8 cellular contexts compared by ENCODE assay signal in the genomic region with DNA sequence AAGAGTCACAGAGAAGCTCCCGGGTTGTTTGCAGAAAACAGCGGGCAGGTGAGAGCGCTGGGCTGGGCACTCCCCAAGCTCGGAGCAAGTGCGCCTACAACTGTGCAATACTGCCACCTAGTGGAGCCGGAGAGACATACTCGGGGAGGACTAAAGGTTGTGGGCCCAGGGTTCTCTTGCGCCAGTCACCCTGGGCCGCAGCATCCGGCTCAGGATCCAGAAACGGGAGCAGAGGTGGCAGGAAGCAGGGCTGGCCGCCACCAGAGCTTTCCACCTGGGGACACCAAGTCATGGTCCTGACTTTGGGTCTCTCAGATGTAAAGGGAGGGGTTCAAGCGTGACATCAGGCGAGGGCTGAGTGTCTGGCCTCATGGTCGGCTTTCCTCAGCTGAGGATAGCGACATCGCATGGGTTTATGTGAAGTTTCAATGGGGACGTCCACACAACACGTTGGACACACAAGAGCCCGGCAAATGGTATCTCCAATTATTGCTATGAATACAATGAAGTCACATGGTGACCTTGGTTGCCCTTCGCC. TPM values are rescaled to one million over a fixed set of nuclear protein-coding genes. Genes with fewer than 3 reads are reported as not detected.
DNase-seq lines count a peak whose midpoint lies in the region; ATAC-seq and TF ChIP-seq lines count a peak whose summit lies in the region.

No MANE protein-coding gene starts in this region.

- H3K36me3 Mint-ChIP-seq in neural progenitor cell: no peaks in the 10 kb centered on the region

- H3K4me1 ChIP-seq in Loucy (ENCODE audit: insufficient read depth, low read length, poor library complexity, severe bottlenecking) (peaks cover 7% of the 10 kb centered on the region), neural progenitor cell (no peaks in the 10 kb centered on the region), stomach (peaks cover 0 to 11% (median 8%) of the 10 kb centered on the region in 4 donors)

- H3K4me3 ChIP-seq in Loucy (ENCODE audit: low read length, poor library complexity, severe bottlenecking) (peak overlapping the region; percentile 44), neural progenitor cell (no peak overlapping the region), stomach (no peak overlapping the region)

- H3K79me2 ChIP-seq in Loucy (ENCODE audit: insufficient read depth, low read length) (no peaks in the 10 kb centered on the region), neural progenitor cell (ENCODE audit: low read depth) (no peaks in the 10 kb centered on the region)

- H2AFZ ChIP-seq in Loucy (ENCODE audit: low read length) (peak overlapping the region; percentile 69), neural progenitor cell (replicated peaks) (peak overlapping the region; percentile 74)

- ATAC-seq in GM18907 (IDR thresholded peaks at IDR 0.05; ENCODE audit: unreplicated experiment): peak; percentile 77

- no peak for TF ChIP-seq POLR2A in stomach (IDR thresholded peaks at IDR 0.05)

- H3K4me2 ChIP-seq in Loucy (ENCODE audit: low read depth, low read length, poor library complexity, severe bottlenecking): peak overlapping the region; percentile 69
- H3K4me2 ChIP-seq in neural progenitor cell: no peak overlapping the region

- H3K27ac ChIP-seq in neural progenitor cell (no peak overlapping the region), stomach (no peak overlapping the region)

- H3K4me1 Mint-ChIP-seq in neural progenitor cell: peaks cover 8% of the 10 kb centered on the region

- intact Hi-C loops in stomach (cut with DNase I; ENCODE audit: low total_unique reads): no loop called here

- H3K9me2 ChIP-seq in Loucy (replicated peaks; ENCODE audit: low read depth, low read length): no peaks in the 10 kb centered on the region

- H3K27ac Mint-ChIP-seq in neural progenitor cell: no peak overlapping the region

- H3K9ac ChIP-seq in Loucy (ENCODE audit: low read depth, low read length, poor library complexity, severe bottlenecking): no peak overlapping the region
- H3K9ac ChIP-seq in neural progenitor cell: no peak overlapping the region

- H4K20me1 ChIP-seq in Loucy (ENCODE audit: insufficient read depth, low read length, poor library complexity, severe bottlenecking) (no peaks in the 10 kb centered on the region), neural progenitor cell (ENCODE audit: low read depth) (no peaks in the 10 kb centered on the region)

- H3K27me3 ChIP-seq in Loucy (ENCODE audit: insufficient read depth, low read length, poor library complexity, severe bottlenecking) (no peaks in the 10 kb centered on the region), neural progenitor cell (peaks cover 76% of the 10 kb centered on the region), stomach (peaks cover 0 to 62% (median 13%) of the 10 kb centered on the region in 3 donors)

- DNase-seq in AG08396 (ENCODE audit: low spot score): peak; percentile 85
- peak; percentile 88 for DNase-seq in RKO (ENCODE audit: low spot score)
- DNase-seq in activated T-helper 1 cell treated with Interleukin-2 at 50 U/mL for 16 hours (ENCODE audit: low read depth): peak; percentile 51
- DNase-seq in fibroblast of the conjunctiva (ENCODE audit: low read depth): peak; percentile 57
- DNase-seq in neural progenitor cell (ENCODE audit: low spot score): peak; percentile 91
- DNase-seq in stomach: peak; percentile 75

- 29 to 41% (median 31%) methylated on average over 19 to 21 of the region's 21 CpGs for whole genome bisulfite sequencing in stomach, 5 donors

- H3K36me3 ChIP-seq in Loucy (ENCODE audit: insufficient read depth, low read length) (no peaks in the 10 kb centered on the region), neural progenitor cell (no peaks in the 10 kb centered on the region), stomach (no peaks in the 10 kb centered on the region)

- H3K9me3 ChIP-seq in Loucy (ENCODE audit: insufficient read depth, low read depth, low read length) (no peaks in the 10 kb centered on the region), neural progenitor cell (ENCODE audit: low read depth) (no peaks in the 10 kb centered on the region), stomach (no peaks in the 10 kb centered on the region)

- peak overlapping the region; percentile 19 for H3K4me3 Mint-ChIP-seq in neural progenitor cell

- H3F3A ChIP-seq in Loucy (ENCODE audit: low read depth) (no peaks in the 10 kb centered on the region), neural progenitor cell (ENCODE audit: low read depth) (no peaks in the 10 kb centered on the region)

- peak; percentile 93 for TF ChIP-seq CTCF in Loucy (conservative IDR thresholded peaks at IDR 0.05; ENCODE audit: low read length)
- peak; percentile 88 for TF ChIP-seq CTCF in neural progenitor cell (IDR thresholded peaks at IDR 0.05)
- TF ChIP-seq CTCF in stomach (IDR thresholded peaks at IDR 0.05): peak in 5 of 7 experiments; percentile 15 to 78 (median 68)

- no peaks in the 10 kb centered on the region for H3K9me3 Mint-ChIP-seq in neural progenitor cell

- H3K27me3 Mint-ChIP-seq in neural progenitor cell (ENCODE audit: insufficient read depth, low read depth): peaks cover 19% of the 10 kb centered on the region

- no peak for TF ChIP-seq EP300 in stomach (IDR thresholded peaks at IDR 0.05)

RNA-seq across cellular contexts. Expression of a gene that starts 11.2 kb away (rescaled TPM):
- total RNA-seq in neural progenitor cell (ENCODE audit: low replicate concordance) (0.68 TPM in 1 of 2 replicates, not detected in the other), stomach (not detected)
- not detected for polyA plus RNA-seq in stomach

RNA-seq across cellular contexts. Expression of a gene that starts 30.5 kb away (rescaled TPM):
- total RNA-seq in neural progenitor cell (ENCODE audit: low replicate concordance): not detected in 2 replicates
- total RNA-seq in stomach: not detected
- 10 to 100 TPM in 1 of 3 donors, not detected in 2; 10.4 TPM for polyA plus RNA-seq in stomach

RNA-seq across cellular contexts. Expression of a gene that starts 47.0 kb away (rescaled TPM):
- total RNA-seq in neural progenitor cell (ENCODE audit: low replicate concordance): not detected in 2 replicates
- not detected for total RNA-seq in stomach
- polyA plus RNA-seq in stomach: 1 to 10 TPM in 1 of 3 donors, not detected in 2; 4.5 TPM

RNA-seq across cellular contexts. Expression of a gene that starts 49.1 kb away (rescaled TPM):
- not detected in 2 replicates for total RNA-seq in neural progenitor cell (ENCODE audit: low replicate concordance)
- total RNA-seq in stomach: 10 to 100 TPM in 1 of 5 donors, not detected in 4; 94.6 TPM
- polyA plus RNA-seq in stomach: not detected
